1 cellular context compared by ENCODE assay signal in the genomic region with DNA sequence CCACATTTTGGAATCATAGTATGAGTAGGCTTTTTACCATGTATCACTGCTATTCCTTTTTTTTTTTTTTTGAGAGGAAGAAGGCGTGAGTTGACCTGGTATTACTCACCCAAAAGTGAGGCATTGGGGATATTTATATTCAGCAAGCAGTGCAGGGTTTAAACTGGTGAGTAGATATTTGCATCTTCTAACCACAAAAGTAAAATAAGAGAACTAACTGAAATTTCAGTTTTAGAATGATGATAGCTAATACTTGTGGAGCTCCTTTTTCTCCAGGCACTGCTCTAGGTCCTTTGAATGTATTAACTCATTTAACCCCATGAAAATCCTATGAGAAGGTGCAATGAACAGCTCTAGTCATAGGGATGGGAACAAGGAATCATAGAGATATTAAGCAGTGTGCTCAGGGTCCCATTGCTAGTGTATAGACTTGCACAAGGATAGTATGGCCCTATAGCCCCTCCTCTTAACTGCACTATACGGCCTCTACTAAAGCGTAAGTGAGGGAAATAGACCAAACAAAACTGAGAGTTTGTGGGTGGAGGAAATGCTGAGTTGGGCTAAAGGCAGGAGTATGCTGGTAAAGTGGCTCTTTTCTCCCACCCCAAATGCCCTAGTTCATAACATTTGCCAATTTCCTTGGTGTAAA.
TF ChIP-seq lines count a peak whose summit lies in the region.

No MANE protein-coding gene starts in this region.

TF ChIP-seq in IMR-90, 13 proteins besides CTCF, POLR2A, EP300 and RAD21 (continued from another document):
- TF ChIP-seq CHD1 (IDR thresholded peaks at IDR 0.05; ENCODE audit: low read depth, low read length) (no peak), BHLHE40 (IDR thresholded peaks at IDR 0.05; ENCODE audit: low read depth, low read length) (peak; percentile 62)
TF ChIP-seq in IMR-90: peak in this region for 2.
